Comparison of ENCODE assay signal across 1 cellular context in genomic region chr3:32177702-32178198, GRCh38.
TF ChIP-seq lines count a peak whose summit lies in the region.

No MANE protein-coding gene starts in this region.

TF ChIP-seq in K562, 482 proteins besides CTCF, POLR2A, EP300 and RAD21 (continued from another document and continues in another):
- TF ChIP-seq, protein P1, sequence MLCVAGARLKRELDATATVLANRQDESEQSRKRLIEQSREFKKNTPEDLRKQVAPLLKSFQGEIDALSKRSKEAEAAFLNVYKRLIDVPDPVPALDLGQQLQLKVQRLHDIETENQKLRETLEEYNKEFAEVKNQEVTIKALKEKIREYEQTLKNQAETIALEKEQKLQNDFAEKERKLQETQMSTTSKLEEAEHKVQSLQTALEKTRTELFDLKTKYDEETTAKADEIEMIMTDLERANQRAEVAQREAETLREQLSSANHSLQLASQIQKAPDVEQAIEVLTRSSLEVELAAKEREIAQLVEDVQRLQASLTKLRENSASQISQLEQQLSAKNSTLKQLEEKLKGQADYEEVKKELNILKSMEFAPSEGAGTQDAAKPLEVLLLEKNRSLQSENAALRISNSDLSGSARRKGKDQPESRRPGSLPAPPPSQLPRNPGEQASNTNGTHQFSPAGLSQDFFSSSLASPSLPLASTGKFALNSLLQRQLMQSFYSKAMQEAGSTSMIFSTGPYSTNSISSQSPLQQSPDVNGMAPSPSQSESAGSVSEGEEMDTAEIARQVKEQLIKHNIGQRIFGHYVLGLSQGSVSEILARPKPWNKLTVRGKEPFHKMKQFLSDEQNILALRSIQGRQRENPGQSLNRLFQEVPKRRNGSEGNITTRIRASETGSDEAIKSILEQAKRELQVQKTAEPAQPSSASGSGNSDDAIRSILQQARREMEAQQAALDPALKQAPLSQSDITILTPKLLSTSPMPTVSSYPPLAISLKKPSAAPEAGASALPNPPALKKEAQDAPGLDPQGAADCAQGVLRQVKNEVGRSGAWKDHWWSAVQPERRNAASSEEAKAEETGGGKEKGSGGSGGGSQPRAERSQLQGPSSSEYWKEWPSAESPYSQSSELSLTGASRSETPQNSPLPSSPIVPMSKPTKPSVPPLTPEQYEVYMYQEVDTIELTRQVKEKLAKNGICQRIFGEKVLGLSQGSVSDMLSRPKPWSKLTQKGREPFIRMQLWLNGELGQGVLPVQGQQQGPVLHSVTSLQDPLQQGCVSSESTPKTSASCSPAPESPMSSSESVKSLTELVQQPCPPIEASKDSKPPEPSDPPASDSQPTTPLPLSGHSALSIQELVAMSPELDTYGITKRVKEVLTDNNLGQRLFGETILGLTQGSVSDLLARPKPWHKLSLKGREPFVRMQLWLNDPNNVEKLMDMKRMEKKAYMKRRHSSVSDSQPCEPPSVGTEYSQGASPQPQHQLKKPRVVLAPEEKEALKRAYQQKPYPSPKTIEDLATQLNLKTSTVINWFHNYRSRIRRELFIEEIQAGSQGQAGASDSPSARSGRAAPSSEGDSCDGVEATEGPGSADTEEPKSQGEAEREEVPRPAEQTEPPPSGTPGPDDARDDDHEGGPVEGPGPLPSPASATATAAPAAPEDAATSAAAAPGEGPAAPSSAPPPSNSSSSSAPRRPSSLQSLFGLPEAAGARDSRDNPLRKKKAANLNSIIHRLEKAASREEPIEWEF (CRISPR knock-in tag; IDR thresholded peaks at IDR 0.05) = no peak
- TF ChIP-seq NFRKB (IDR thresholded peaks at IDR 0.05; ENCODE audit: low read depth) (no peak), CCNT2 (IDR thresholded peaks at IDR 0.05; ENCODE audit: borderline replicate concordance, extremely low read depth, insufficient read length, low read depth, low read length) (no peak), SIX5 (IDR thresholded peaks at IDR 0.05; ENCODE audit: borderline replicate concordance in 1 of 2, insufficient read depth in 1 of 2, low read depth in 1 of 2, low read length in 2 of 2) (no peak), BMI1 (IDR thresholded peaks at IDR 0.05; ENCODE audit: low read length) (no peak), SMC3 (conservative IDR thresholded peaks at IDR 0.05; ENCODE audit: insufficient read depth, low read depth, low read length) (peak; percentile 35; the same call in 1 of the 2 replicates), RBFOX2 (IDR thresholded peaks at IDR 0.05; ENCODE audit: low read depth, low read length) (no peak), USF1 (CRISPR knock-in tag; IDR thresholded peaks at IDR 0.05) (peak; percentile 68), POLR2H (tag; IDR thresholded peaks at IDR 0.05; ENCODE audit: low read depth) (no peak), STAG1 (CRISPR knock-in tag; IDR thresholded peaks at IDR 0.05; ENCODE audit: borderline replicate concordance) (peak; percentile 7; the same call in 1 of the 2 replicates), PHB2 (IDR thresholded peaks at IDR 0.05; ENCODE audit: low read depth) (no peak), MXI1 (IDR thresholded peaks at IDR 0.05; ENCODE audit: low read depth, low read length) (no peak), SPI1 (IDR thresholded peaks at IDR 0.05; ENCODE audit: borderline replicate concordance, low read depth, low read length) (0 out of 2 replicates have a peak, but pooled peaks have one; percentile 14), CBFA2T3 (IDR thresholded peaks at IDR 0.05) (no peak), YBX1 (IDR thresholded peaks at IDR 0.05) (no peak), STAT5A (IDR thresholded peaks at IDR 0.05; ENCODE audit: borderline replicate concordance, low read length) (no peak), GTF2E2 (tag; IDR thresholded peaks at IDR 0.05) (no peak), ARID1B (IDR thresholded peaks at IDR 0.05) (no peak), RNF219 (CRISPR knock-in tag; IDR thresholded peaks at IDR 0.05) (no peak), ZNF280A (IDR thresholded peaks at IDR 0.05; ENCODE audit: low read depth, partially characterized antibody) (no peak), TEAD4 (IDR thresholded peaks at IDR 0.05; ENCODE audit: low read length) (no peak), TEAD4 (CRISPR knock-in tag; IDR thresholded peaks at IDR 0.05; ENCODE audit: borderline replicate concordance) (no peak), RBM14 (IDR thresholded peaks at IDR 0.05; ENCODE audit: borderline replicate concordance, insufficient read depth, low read depth, low read length) (no peak), CBX3 (IDR thresholded peaks at IDR 0.05; ENCODE audit: borderline replicate concordance in 1 of 2, low read length in 2 of 2) (peak in 1 of 2 experiments; percentile 75; a peak in 1 of 3 replicates), SLC30A9 (CRISPR knock-in tag; IDR thresholded peaks at IDR 0.05) (no peak), TCF7L2 (IDR thresholded peaks at IDR 0.05; ENCODE audit: low read depth, low read length) (no peak), ZNF77 (CRISPR knock-in tag; IDR thresholded peaks at IDR 0.05) (no peak), LCOR (CRISPR knock-in tag; IDR thresholded peaks at IDR 0.05) (no peak), ATF1 (CRISPR knock-in tag; IDR thresholded peaks at IDR 0.05) (no peak), ATF1 (tag; IDR thresholded peaks at IDR 0.05) (0 out of 2 replicates have a peak, but pooled peaks have one; percentile 20), THRAP3 (IDR thresholded peaks at IDR 0.05; ENCODE audit: borderline replicate concordance) (no peak), ELK1 (CRISPR knock-in tag; IDR thresholded peaks at IDR 0.05) (no peak), ZNF354B (CRISPR knock-in tag; IDR thresholded peaks at IDR 0.05) (no peak), IFI16 (CRISPR knock-in tag; IDR thresholded peaks at IDR 0.05) (no peak), MCM5 (IDR thresholded peaks at IDR 0.05; ENCODE audit: low read depth) (no peak), GABPB1 (CRISPR knock-in tag; IDR thresholded peaks at IDR 0.05) (no peak), EP400 (IDR thresholded peaks at IDR 0.05) (no peak), C11orf30 (IDR thresholded peaks at IDR 0.05; ENCODE audit: low read depth) (peak; percentile 63), PRMT5 (CRISPR knock-in tag; IDR thresholded peaks at IDR 0.05) (no peak), RBM39 (optimal IDR thresholded peaks at IDR 0.05; ENCODE audit: low read depth, low read length) (no peak), RBM17 (IDR thresholded peaks at IDR 0.05; ENCODE audit: borderline replicate concordance, low read depth, low read length) (no peak), FOSL1 (tag; conservative IDR thresholded peaks at IDR 0.05) (no peak), CAMTA2 (CRISPR knock-in tag; conservative IDR thresholded peaks at IDR 0.05) (no peak), EZH2 (IDR thresholded peaks at IDR 0.05; ENCODE audit: borderline replicate concordance, low read depth, low read length) (no peak), ERF (CRISPR knock-in tag; IDR thresholded peaks at IDR 0.05) (no peak), FOXK2 (conservative IDR thresholded peaks at IDR 0.05 in 1 of 2, IDR thresholded peaks at IDR 0.05 in 1 of 2; ENCODE audit: low read depth in 2 of 2) (0 out of 4 replicates have a peak, but pooled peaks of 1 of the 2 experiments have one; percentile 13)
- TF ChIP-seq, protein P2, sequence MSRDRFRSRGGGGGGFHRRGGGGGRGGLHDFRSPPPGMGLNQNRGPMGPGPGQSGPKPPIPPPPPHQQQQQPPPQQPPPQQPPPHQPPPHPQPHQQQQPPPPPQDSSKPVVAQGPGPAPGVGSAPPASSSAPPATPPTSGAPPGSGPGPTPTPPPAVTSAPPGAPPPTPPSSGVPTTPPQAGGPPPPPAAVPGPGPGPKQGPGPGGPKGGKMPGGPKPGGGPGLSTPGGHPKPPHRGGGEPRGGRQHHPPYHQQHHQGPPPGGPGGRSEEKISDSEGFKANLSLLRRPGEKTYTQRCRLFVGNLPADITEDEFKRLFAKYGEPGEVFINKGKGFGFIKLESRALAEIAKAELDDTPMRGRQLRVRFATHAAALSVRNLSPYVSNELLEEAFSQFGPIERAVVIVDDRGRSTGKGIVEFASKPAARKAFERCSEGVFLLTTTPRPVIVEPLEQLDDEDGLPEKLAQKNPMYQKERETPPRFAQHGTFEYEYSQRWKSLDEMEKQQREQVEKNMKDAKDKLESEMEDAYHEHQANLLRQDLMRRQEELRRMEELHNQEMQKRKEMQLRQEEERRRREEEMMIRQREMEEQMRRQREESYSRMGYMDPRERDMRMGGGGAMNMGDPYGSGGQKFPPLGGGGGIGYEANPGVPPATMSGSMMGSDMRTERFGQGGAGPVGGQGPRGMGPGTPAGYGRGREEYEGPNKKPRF (IDR thresholded peaks at IDR 0.05; ENCODE audit: low read depth, low read length) = no peak
- TF ChIP-seq, protein P3, sequence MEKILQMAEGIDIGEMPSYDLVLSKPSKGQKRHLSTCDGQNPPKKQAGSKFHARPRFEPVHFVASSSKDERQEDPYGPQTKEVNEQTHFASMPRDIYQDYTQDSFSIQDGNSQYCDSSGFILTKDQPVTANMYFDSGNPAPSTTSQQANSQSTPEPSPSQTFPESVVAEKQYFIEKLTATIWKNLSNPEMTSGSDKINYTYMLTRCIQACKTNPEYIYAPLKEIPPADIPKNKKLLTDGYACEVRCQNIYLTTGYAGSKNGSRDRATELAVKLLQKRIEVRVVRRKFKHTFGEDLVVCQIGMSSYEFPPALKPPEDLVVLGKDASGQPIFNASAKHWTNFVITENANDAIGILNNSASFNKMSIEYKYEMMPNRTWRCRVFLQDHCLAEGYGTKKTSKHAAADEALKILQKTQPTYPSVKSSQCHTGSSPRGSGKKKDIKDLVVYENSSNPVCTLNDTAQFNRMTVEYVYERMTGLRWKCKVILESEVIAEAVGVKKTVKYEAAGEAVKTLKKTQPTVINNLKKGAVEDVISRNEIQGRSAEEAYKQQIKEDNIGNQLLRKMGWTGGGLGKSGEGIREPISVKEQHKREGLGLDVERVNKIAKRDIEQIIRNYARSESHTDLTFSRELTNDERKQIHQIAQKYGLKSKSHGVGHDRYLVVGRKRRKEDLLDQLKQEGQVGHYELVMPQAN (IDR thresholded peaks at IDR 0.05; ENCODE audit: borderline replicate concordance) = no peak
- TF ChIP-seq, protein P4, sequence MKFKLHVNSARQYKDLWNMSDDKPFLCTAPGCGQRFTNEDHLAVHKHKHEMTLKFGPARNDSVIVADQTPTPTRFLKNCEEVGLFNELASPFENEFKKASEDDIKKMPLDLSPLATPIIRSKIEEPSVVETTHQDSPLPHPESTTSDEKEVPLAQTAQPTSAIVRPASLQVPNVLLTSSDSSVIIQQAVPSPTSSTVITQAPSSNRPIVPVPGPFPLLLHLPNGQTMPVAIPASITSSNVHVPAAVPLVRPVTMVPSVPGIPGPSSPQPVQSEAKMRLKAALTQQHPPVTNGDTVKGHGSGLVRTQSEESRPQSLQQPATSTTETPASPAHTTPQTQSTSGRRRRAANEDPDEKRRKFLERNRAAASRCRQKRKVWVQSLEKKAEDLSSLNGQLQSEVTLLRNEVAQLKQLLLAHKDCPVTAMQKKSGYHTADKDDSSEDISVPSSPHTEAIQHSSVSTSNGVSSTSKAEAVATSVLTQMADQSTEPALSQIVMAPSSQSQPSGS (CRISPR knock-in tag; IDR thresholded peaks at IDR 0.05) = no peak
